20 cellular contexts compared by ENCODE assay signal in genomic region chr7:107108951-107109350, GRCh38.
"Had no signal": no experiment of that assay in that cellular context is flagged by ENCODE, and none has a peak within 500 bp of the region (broad histone marks: within the 10 kb centered on the region; RNA-seq: fewer than 3 reads in every experiment).

No MANE protein-coding gene starts in this region.

- H3K4me1 ChIP-seq: suprapubic skin, thyroid gland had no signal

- H3K27ac ChIP-seq: dorsolateral prefrontal cortex, heart left ventricle, neutrophil, right atrium auricular region, suprapubic skin, thyroid gland had no signal

- ATAC-seq: esophagus mucosa; left lobe of liver; mucosa of descending colon; naive thymus-derived CD8-positive, alpha-beta T cell; stimulated activated naive B cell treated with anti-CD40 and anti-IgM and Interleukin-4, amounts not matched to agents 10 μg/mL and 1 μg/mL and 100 μg/mL, for 72 hours had no signal

- DNase-seq: cortex of kidney; dorsolateral prefrontal cortex; effector CD8-positive, alpha-beta T cell; heart left ventricle; hippocampal formation; kidney glomerular epithelial cell; mammary epithelial cell; mucosa of descending colon; naive thymus-derived CD8-positive, alpha-beta T cell; posterior cingulate gyrus; small intestine; stimulated activated CD4-positive, alpha-beta T cell treated with anti-CD3 and anti-CD28 coated beads, Interleukin-12 subunit alpha, Interleukin-12 subunit beta, amount 100 ng/mL, for 4 hours; stimulated activated CD4-positive, alpha-beta T cell treated with anti-CD3 and anti-CD28 coated beads, Interleukin-4, amount 100 ng/mL, for 24 hours; stimulated activated naive B cell treated with anti-CD40 and anti-IgM and Interleukin-4, amounts not matched to agents 10 μg/mL and 1 μg/mL and 100 μg/mL, for 72 hours; thyroid gland had no signal

- H3K9me3 ChIP-seq: heart left ventricle, mucosa of descending colon, neutrophil, right atrium auricular region, suprapubic skin, thyroid gland had no signal

- H3K36me3 ChIP-seq: heart left ventricle, neutrophil, right atrium auricular region, suprapubic skin, thyroid gland had no signal

- H3K4me3 ChIP-seq: dorsolateral prefrontal cortex, heart left ventricle, mucosa of descending colon, right atrium auricular region, suprapubic skin, thyroid gland had no signal

- H3K27me3 ChIP-seq: dorsolateral prefrontal cortex, heart left ventricle, neutrophil, right atrium auricular region, suprapubic skin, thyroid gland had no signal
